Comparison of ENCODE assay signal across 23 cellular contexts in genomic region chr15:66040211-66040892, GRCh38.
"Had no signal": no experiment of that assay in that cellular context is flagged by ENCODE, and none has a peak within 500 bp of the region (broad histone marks: within the 10 kb centered on the region; RNA-seq: fewer than 3 reads in every experiment).

No MANE protein-coding gene starts in this region.

- ATAC-seq: gastrocnemius medialis, left colon, lower lobe of right lung, mucosa of descending colon had no signal

- H3K9me3 ChIP-seq: gastrocnemius medialis, lower lobe of right lung, mucosa of descending colon, sigmoid colon, thoracic aorta had no signal

- H3K4me1 ChIP-seq: gastrocnemius medialis, lower lobe of right lung, sigmoid colon had no signal

- H2AFZ ChIP-seq: parathyroid adenoma had no signal

- H3K4me2 ChIP-seq: smooth muscle cell had no signal

- H3K4me3 ChIP-seq: gastrocnemius medialis, lower lobe of right lung, mucosa of descending colon, sigmoid colon, smooth muscle cell, thoracic aorta had no signal

- DNase-seq: activated CD4-positive, alpha-beta T cell treated with anti-CD3 and anti-CD28 coated beads for 4 hours; activated CD4-positive, alpha-beta T cell treated with anti-CD3 and anti-CD28 coated beads, Interleukin-2, amount 50 U/mL, for 48 hours; activated CD4-positive, CD25-positive, alpha-beta regulatory T cell; activated effector memory CD4-positive, alpha-beta T cell treated with Interleukin-2 at 50 U/mL for 16 hours; activated naive CD4-positive, alpha-beta T cell treated with anti-CD3 and anti-CD28 coated beads, Interleukin-2, amount 10 ng/mL, durations not matched to agents 7 days and 5 days; activated T-cell treated with anti-CD3 and anti-CD28 coated beads, Interleukin-2, amount 50 U/mL, for 48 hours; cortex of kidney; gastrocnemius medialis; islet precursor cell; left colon; lower lobe of right lung; mesendoderm; mucosa of descending colon; nephron progenitor cell; nucleus accumbens; sigmoid colon; stimulated activated CD4-positive, alpha-beta T cell treated with anti-CD3 and anti-CD28 coated beads, Interleukin-4, amount 100 ng/mL, for 1 hour; stimulated activated naive CD4-positive, alpha-beta T cell treated with Interleukin-2 at 50 U/mL for 16 hours; T1000 had no signal

- H3K79me2 ChIP-seq: parathyroid adenoma had no signal

- H3K27ac ChIP-seq: epithelial cell of prostate, gastrocnemius medialis, lower lobe of right lung, parathyroid adenoma, sigmoid colon, thoracic aorta had no signal

- H3K9ac ChIP-seq: parathyroid adenoma had no signal

- H3K36me3 ChIP-seq: gastrocnemius medialis, lower lobe of right lung, sigmoid colon, thoracic aorta had no signal
